8 cellular contexts compared by ENCODE assay signal in the genomic region with DNA sequence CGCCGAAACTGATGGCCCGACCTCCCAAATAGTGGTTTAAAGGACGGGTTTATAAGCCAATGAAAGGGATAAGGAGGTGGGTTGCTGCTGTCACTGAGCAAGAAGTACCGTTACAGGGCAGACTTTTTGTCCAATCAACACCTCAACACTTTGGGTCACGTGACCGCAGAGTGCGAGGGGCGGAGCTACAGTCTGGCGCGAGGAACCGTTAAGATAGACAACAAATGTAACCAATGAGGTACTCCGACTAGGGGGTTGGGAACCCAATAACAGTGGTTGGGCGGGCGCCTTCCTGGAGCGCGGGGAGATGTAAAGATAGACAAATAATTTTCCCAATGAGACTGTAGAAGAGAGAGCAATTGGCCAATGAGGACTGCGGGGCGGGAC. TPM values are rescaled to one million over a fixed set of nuclear protein-coding genes. Genes with fewer than 3 reads are reported as not detected.
DNase-seq lines count a peak whose midpoint lies in the region; ATAC-seq and TF ChIP-seq lines count a peak whose summit lies in the region.

A gene with protein sequence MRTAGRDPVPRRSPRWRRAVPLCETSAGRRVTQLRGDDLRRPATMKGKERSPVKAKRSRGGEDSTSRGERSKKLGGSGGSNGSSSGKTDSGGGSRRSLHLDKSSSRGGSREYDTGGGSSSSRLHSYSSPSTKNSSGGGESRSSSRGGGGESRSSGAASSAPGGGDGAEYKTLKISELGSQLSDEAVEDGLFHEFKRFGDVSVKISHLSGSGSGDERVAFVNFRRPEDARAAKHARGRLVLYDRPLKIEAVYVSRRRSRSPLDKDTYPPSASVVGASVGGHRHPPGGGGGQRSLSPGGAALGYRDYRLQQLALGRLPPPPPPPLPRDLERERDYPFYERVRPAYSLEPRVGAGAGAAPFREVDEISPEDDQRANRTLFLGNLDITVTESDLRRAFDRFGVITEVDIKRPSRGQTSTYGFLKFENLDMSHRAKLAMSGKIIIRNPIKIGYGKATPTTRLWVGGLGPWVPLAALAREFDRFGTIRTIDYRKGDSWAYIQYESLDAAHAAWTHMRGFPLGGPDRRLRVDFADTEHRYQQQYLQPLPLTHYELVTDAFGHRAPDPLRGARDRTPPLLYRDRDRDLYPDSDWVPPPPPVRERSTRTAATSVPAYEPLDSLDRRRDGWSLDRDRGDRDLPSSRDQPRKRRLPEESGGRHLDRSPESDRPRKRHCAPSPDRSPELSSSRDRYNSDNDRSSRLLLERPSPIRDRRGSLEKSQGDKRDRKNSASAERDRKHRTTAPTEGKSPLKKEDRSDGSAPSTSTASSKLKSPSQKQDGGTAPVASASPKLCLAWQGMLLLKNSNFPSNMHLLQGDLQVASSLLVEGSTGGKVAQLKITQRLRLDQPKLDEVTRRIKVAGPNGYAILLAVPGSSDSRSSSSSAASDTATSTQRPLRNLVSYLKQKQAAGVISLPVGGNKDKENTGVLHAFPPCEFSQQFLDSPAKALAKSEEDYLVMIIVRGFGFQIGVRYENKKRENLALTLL (plus strand): TSS at position 338 of the 387 bp plus-strand sequence. CDS start 29 bp downstream, at position 367.

- peak; percentile 80 to 100 (median 99) for DNase-seq in C1 segment of cervical spinal cord (lab: John Stamatoyannopoulos, UW)
- peak; percentile 99 for DNase-seq in NCI-H748 treated with DMSO at 0.1 percent for 48 hours (lab: John Stamatoyannopoulos, UW)
- DNase-seq in activated CD4-positive, alpha-beta T cell treated with anti-CD3 and anti-CD28 coated beads, Interleukin-2, amount 50 U/mL, for 4 hours, result peak; percentile 94 to 95
- DNase-seq in stimulated activated CD4-positive, alpha-beta T cell treated with anti-CD3 and anti-CD28 coated beads, Interleukin-4, amount 100 ng/mL, for 1 hour, result peak; percentile 91

- under 1% methylated on average over 19 of the region's 19 CpGs for WGBS in liver

- H3K27ac ChIP-seq in duodenal mucosa (ENCODE audit: low read depth, low read length) (peak within 1 kb of the TSS; percentile 99), liver (ENCODE audit: low read depth in 1 of 2, low read length in 2 of 2) (peak within 1 kb of the TSS; percentile 98 to 99)

- peaks cover 55 to 69% of the 10 kb centered on the region in 2 donors for H3K4me1 ChIP-seq in duodenal mucosa (ENCODE audit: control insufficient read depth in 1 of 2, insufficient read depth in 2 of 2, low read length in 2 of 2)
- peaks cover 17 to 61% (median 47%) of the 10 kb centered on the region in 4 donors for H3K4me1 ChIP-seq in liver (ENCODE audit: control insufficient read depth in 4 of 4, insufficient read depth in 4 of 4, low read length in 3 of 4)

- H3K27me3 ChIP-seq in duodenal mucosa (ENCODE audit: control insufficient read depth in 1 of 2, insufficient read depth in 2 of 2, low read length in 2 of 2), result no peaks in the 10 kb centered on the region
- no peaks in the 10 kb centered on the region for H3K27me3 ChIP-seq in liver (ENCODE audit: control insufficient read depth in 4 of 4, insufficient read depth in 4 of 4, low read length in 3 of 4)

- H3K4me3 ChIP-seq in duodenal mucosa (ENCODE audit: low read depth in 1 of 2, low read length in 2 of 2) (peak within 1 kb of the TSS; percentile 92 to 97), liver (ENCODE audit: low read depth in 1 of 3, low read length in 3 of 3) (peak within 1 kb of the TSS; percentile 82 to 96 (median 91))

- TF ChIP-seq RAD21 in liver (IDR thresholded peaks at IDR 0.05), result no peak

- H3K9ac ChIP-seq in duodenal mucosa (ENCODE audit: low read depth in 1 of 2, low read length in 2 of 2) (peak within 1 kb of the TSS; percentile 96 to 99), liver (ENCODE audit: low read depth in 1 of 2, low read length in 2 of 2) (peak within 1 kb of the TSS; percentile 93 to 94)

- no peak for TF ChIP-seq CTCF in liver (IDR thresholded peaks at IDR 0.05; ENCODE audit: low read depth, low read length, missing input control)

- peak; percentile 64 for ATAC-seq in GM19452 (IDR thresholded peaks at IDR 0.05; ENCODE audit: unreplicated experiment)
- ATAC-seq in HG03571 (IDR thresholded peaks at IDR 0.05; ENCODE audit: unreplicated experiment), result peak; percentile 66

- H3K36me3 ChIP-seq in duodenal mucosa (ENCODE audit: control insufficient read depth in 1 of 2, insufficient read depth in 2 of 2, low read length in 2 of 2) (peaks cover 9 to 27% of the 10 kb centered on the region in 2 donors), liver (ENCODE audit: control insufficient read depth in 4 of 4, insufficient read depth in 3 of 4, low read depth in 1 of 4, low read length in 3 of 4) (peaks cover 1 to 7% (median 4%) of the 10 kb centered on the region in 4 donors)

- H3K9me3 ChIP-seq in duodenal mucosa (ENCODE audit: control insufficient read depth in 1 of 2, low read length in 2 of 2), result no peaks in the 10 kb centered on the region
- H3K9me3 ChIP-seq in liver (ENCODE audit: control insufficient read depth in 4 of 4, low read length in 3 of 4), result no peaks in the 10 kb centered on the region

TF ChIP-seq in liver, 16 proteins besides CTCF, POLR2A, EP300 and RAD21:
- TF ChIP-seq NR2F2 (IDR thresholded peaks at IDR 0.05) (peak; percentile 29), TAF1 (conservative IDR thresholded peaks at IDR 0.05) (no peak), SP1 (IDR thresholded peaks at IDR 0.05) (peak; percentile 98), HNF4G (IDR thresholded peaks at IDR 0.05) (no peak), RXRA (IDR thresholded peaks at IDR 0.05) (no peak), HNF4A (conservative IDR thresholded peaks at IDR 0.05) (no peak), EGR1 (IDR thresholded peaks at IDR 0.05; ENCODE audit: low read depth in 2 of 2) (no peak), ZBTB33 (IDR thresholded peaks at IDR 0.05) (no peak), FOXA2 (IDR thresholded peaks at IDR 0.05) (no peak), FOXA1 (IDR thresholded peaks at IDR 0.05) (no peak), REST (IDR thresholded peaks at IDR 0.05) (no peak), JUND (IDR thresholded peaks at IDR 0.05) (peak in 1 of 2 donors; percentile 47), GABPA (IDR thresholded peaks at IDR 0.05 in 1 of 2, conservative IDR thresholded peaks at IDR 0.05 in 1 of 2) (peak; percentile 41 to 79), MAX (IDR thresholded peaks at IDR 0.05) (peak; percentile 59), YY1 (IDR thresholded peaks at IDR 0.05) (no peak)
- TF ChIP-seq, protein P1, sequence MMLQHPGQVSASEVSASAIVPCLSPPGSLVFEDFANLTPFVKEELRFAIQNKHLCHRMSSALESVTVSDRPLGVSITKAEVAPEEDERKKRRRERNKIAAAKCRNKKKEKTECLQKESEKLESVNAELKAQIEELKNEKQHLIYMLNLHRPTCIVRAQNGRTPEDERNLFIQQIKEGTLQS (IDR thresholded peaks at IDR 0.05), result peak; percentile 2

RNA-seq across cellular contexts. Expression of the gene that starts here (rescaled TPM):
- 10 to 100 TPM; 27.2 to 34.0 TPM for total RNA-seq in liver
- polyA plus RNA-seq in liver, result 1 to 10 TPM; 2.4 to 2.8 TPM

Comparison
In these comparisons a context has a peak if more than half of its experiments do, and no peak if none do; other contexts are left out.
1. Peak in every context shown above with its lines: DNase-seq, ATAC-seq, H3K4me3 ChIP-seq and H3K27ac ChIP-seq.